32 cellular contexts compared by ENCODE assay signal in the genomic region with DNA sequence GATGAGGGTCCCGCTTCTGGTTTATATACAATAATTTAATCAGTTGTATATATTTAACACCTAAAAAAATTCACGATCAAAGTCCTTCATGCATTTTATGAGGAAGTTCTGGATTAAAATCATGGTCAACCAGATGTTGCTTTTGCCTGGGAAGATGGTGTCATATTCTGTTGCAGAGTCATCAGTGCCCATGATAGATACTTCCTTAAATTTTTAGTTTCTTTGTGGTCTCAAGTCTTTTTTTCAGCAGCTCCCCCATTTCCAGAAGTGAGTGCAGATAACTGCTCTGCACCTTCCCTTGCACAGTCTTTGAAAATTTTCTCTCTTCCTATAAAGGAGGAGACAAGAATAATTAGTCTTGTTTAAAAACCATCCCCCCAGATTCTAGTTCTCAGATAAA. TPM values are rescaled to one million over a fixed set of nuclear protein-coding genes. Genes with fewer than 3 reads are reported as not detected.
DNase-seq lines count a peak whose midpoint lies in the region; ATAC-seq and TF ChIP-seq lines count a peak whose summit lies in the region.
"Had no signal": no experiment of that assay in that cellular context is flagged by ENCODE, and none has a peak within 500 bp of the region (broad histone marks: within the 10 kb centered on the region; RNA-seq: fewer than 3 reads in every experiment).

No MANE protein-coding gene starts in this region.

- POLR2A ChIA-PET in T-cell (lab: Charles Lee): interaction anchor here in 1 of 2 donors (0.7 kb wide), 1 partner anchor 21 kb away, joined by 3 read pairs; no protein-coding TSS in a partner anchor

- peaks cover 58% of the 10 kb centered on the region for H3K36me3 Mint-ChIP-seq in stimulated activated naive CD8-positive, alpha-beta T cell treated with anti-CD3 and anti-CD28 coated beads, Interleukin-15, Interleukin-2, amounts not matched to agents 100 ng/mL and 50 ng/mL, for 24 hours (ENCODE audit: low read depth)
- peaks cover 36% of the 10 kb centered on the region for H3K36me3 Mint-ChIP-seq in T-cell

- H3K27me3 ChIP-seq in hepatocyte: no peaks in the 10 kb centered on the region
- H3K27me3 ChIP-seq: breast epithelium, heart right ventricle, right lobe of liver, spleen, stomach, thyroid gland had no signal

- peaks cover 20% of the 10 kb centered on the region for H3K4me1 Mint-ChIP-seq in stimulated activated naive CD8-positive, alpha-beta T cell treated with anti-CD3 and anti-CD28 coated beads, Interleukin-15, Interleukin-2, amounts not matched to agents 100 ng/mL and 50 ng/mL, for 24 hours (ENCODE audit: low read depth)
- H3K4me1 Mint-ChIP-seq in T-cell: peaks cover 15 to 22% (median 19%) of the 10 kb centered on the region in 3 donors

- H3K4me1 ChIP-seq in hepatocyte (ENCODE audit: insufficient read depth): no peaks in the 10 kb centered on the region
- H3K4me1 ChIP-seq: breast epithelium, prostate gland, thyroid gland had no signal

- H3K4me3 Mint-ChIP-seq in stimulated activated naive CD8-positive, alpha-beta T cell treated with anti-CD3 and anti-CD28 coated beads, Interleukin-15, Interleukin-2, amounts not matched to agents 100 ng/mL and 50 ng/mL, for 24 hours: no peak overlapping the region
- H3K4me3 Mint-ChIP-seq in T-cell: no peak overlapping the region
- H3K4me3 Mint-ChIP-seq: activated CD8-positive, alpha-beta memory T cell treated with anti-CD3 and anti-CD28 coated beads, Interleukin-2, amount 10 ng/mL, durations not matched to agents 7 days and 5 days; activated T-cell treated with anti-CD3 and anti-CD28 coated beads, Interleukin-2, amount 50 U/mL, for 4 hours; naive thymus-derived CD4-positive, alpha-beta T cell; WTC11 had no signal

- no peak for TF ChIP-seq CTCF in hepatocyte (IDR thresholded peaks at IDR 0.05; ENCODE audit: poor library complexity)

- H3K9me2 ChIP-seq in hepatocyte (replicated peaks; ENCODE audit: insufficient read depth): no peaks in the 10 kb centered on the region

- CTCF ChIA-PET in T-cell (lab: Charles Lee): interaction anchor here in 1 of 2 donors (0.8 to 2.3 kb wide), 2 partner anchors 16 to 84 kb away, joined by 3 to 5 read pairs; partner anchors contain the start of genes ERP29 and TMEM116

- no peak overlapping the region for H3K27ac ChIP-seq in hepatocyte
- H3K27ac ChIP-seq: breast epithelium, heart right ventricle, lower lobe of right lung, prostate gland, right lobe of liver, spleen, stomach, thyroid gland had no signal

- H4K20me1 ChIP-seq in hepatocyte (ENCODE audit: insufficient read depth, poor library complexity, severe bottlenecking): no peaks in the 10 kb centered on the region

- DNase-seq in stimulated activated naive CD8-positive, alpha-beta T cell treated with anti-CD3 and anti-CD28 coated beads, Interleukin-15, Interleukin-2, amounts not matched to agents 100 U/mL and 50 U/mL, for 24 hours: no peak
- peak; percentile 90 for DNase-seq in MV-4-11 (lab: John Stamatoyannopoulos, UW)
- no peak for DNase-seq in T-cell
- DNase-seq in NCI-H226: no peak
- DNase-seq in Ammon's horn (ENCODE audit: low spot score): no peak
- DNase-seq in hepatocyte (ENCODE audit: low spot score): no peak
- DNase-seq: ACHN; activated CD4-positive, alpha-beta T cell treated with anti-CD3 and anti-CD28 coated beads, Interleukin-2, amount 50 U/mL, for 1 hour; activated CD8-positive, alpha-beta memory T cell treated with anti-CD3 and anti-CD28 coated beads, Interleukin-2, amount 10 ng/mL, durations not matched to agents 7 days and 5 days; activated T-cell treated with anti-CD3 and anti-CD28 coated beads, Interleukin-2, amount 50 U/mL, for 4 hours; anterior cingulate cortex; COR-L47; DMS53; foreskin melanocyte; heart right ventricle; lower lobe of right lung; naive thymus-derived CD4-positive, alpha-beta T cell; NCI-H1105 treated with DMSO at 0.1 percent for 48 hours; NCI-H187 treated with DMSO at 0.1 percent for 48 hours; NCI-H2171 treated with DMSO at 0.1 percent for 48 hours; NCI-H510A treated with DMSO at 0.1 percent for 48 hours; nucleus accumbens; right lobe of liver; spleen; stimulated activated CD4-positive, alpha-beta T cell treated with anti-CD3 and anti-CD28 coated beads, Interleukin-2, amount 100 ng/mL, for 24 hours; stomach; thyroid gland had no signal

- H3K27ac Mint-ChIP-seq in stimulated activated naive CD8-positive, alpha-beta T cell treated with anti-CD3 and anti-CD28 coated beads, Interleukin-15, Interleukin-2, amounts not matched to agents 100 ng/mL and 50 ng/mL, for 24 hours: peak overlapping the region; percentile 29
- peak overlapping the region; percentile 40 to 48 for H3K27ac Mint-ChIP-seq in T-cell
- H3K27ac Mint-ChIP-seq: activated CD8-positive, alpha-beta memory T cell treated with anti-CD3 and anti-CD28 coated beads, Interleukin-2, amount 10 ng/mL, durations not matched to agents 7 days and 5 days; WTC11 had no signal

- WGBS in hepatocyte (ENCODE audit: low lambda C conversion rate, missing lambda C conversion rate): 92% methylated on average over 2 of the region's 2 CpGs

- no peaks in the 10 kb centered on the region for H3K36me3 ChIP-seq in hepatocyte (replicated peaks; ENCODE audit: insufficient read depth, low read depth)
- H3K36me3 ChIP-seq: breast epithelium had no signal

- ATAC-seq in stimulated activated naive CD8-positive, alpha-beta T cell treated with anti-CD3 and anti-CD28 coated beads, Interleukin-15, Interleukin-2, amounts not matched to agents 100 U/mL and 50 U/mL, for 24 hours: no peak
- ATAC-seq in T-cell (replicated peaks in 1 of 4): no peak
- ATAC-seq: activated CD8-positive, alpha-beta memory T cell treated with anti-CD3 and anti-CD28 coated beads, Interleukin-2, amount 10 ng/mL, durations not matched to agents 7 days and 5 days; activated T-cell treated with anti-CD3 and anti-CD28 coated beads, Interleukin-2, amount 50 U/mL, for 4 hours; heart right ventricle; lower lobe of right lung; naive thymus-derived CD4-positive, alpha-beta T cell; right lobe of liver; Right ventricle myocardium inferior; WTC11 had no signal

- no peaks in the 10 kb centered on the region for H3K9me3 ChIP-seq in hepatocyte (ENCODE audit: low read depth)
- H3K9me3 ChIP-seq: breast epithelium, heart right ventricle, lower lobe of right lung, prostate gland, right lobe of liver, spleen, stomach, thyroid gland had no signal

- H3K27me3 Mint-ChIP-seq in stimulated activated naive CD8-positive, alpha-beta T cell treated with anti-CD3 and anti-CD28 coated beads, Interleukin-15, Interleukin-2, amounts not matched to agents 100 ng/mL and 50 ng/mL, for 24 hours: no peaks in the 10 kb centered on the region
- no peaks in the 10 kb centered on the region for H3K27me3 Mint-ChIP-seq in T-cell
- H3K27me3 Mint-ChIP-seq: activated CD8-positive, alpha-beta memory T cell treated with anti-CD3 and anti-CD28 coated beads, Interleukin-2, amount 10 ng/mL, durations not matched to agents 7 days and 5 days; naive thymus-derived CD4-positive, alpha-beta T cell had no signal

- no peak overlapping the region for H3K4me2 ChIP-seq in hepatocyte

- H3K4me3 ChIP-seq in hepatocyte: no peak overlapping the region
- H3K4me3 ChIP-seq: breast epithelium, heart right ventricle, lower lobe of right lung, prostate gland, right lobe of liver, spleen, stomach, thyroid gland had no signal

- no peak overlapping the region for H2AFZ ChIP-seq in hepatocyte

- no peaks in the 10 kb centered on the region for H3K9me3 Mint-ChIP-seq in stimulated activated naive CD8-positive, alpha-beta T cell treated with anti-CD3 and anti-CD28 coated beads, Interleukin-15, Interleukin-2, amounts not matched to agents 100 ng/mL and 50 ng/mL, for 24 hours
- no peaks in the 10 kb centered on the region for H3K9me3 Mint-ChIP-seq in T-cell
- H3K9me3 Mint-ChIP-seq: activated T-cell treated with anti-CD3 and anti-CD28 coated beads, Interleukin-2, amount 50 U/mL, for 4 hours; naive thymus-derived CD4-positive, alpha-beta T cell; WTC11 had no signal

- no peaks in the 10 kb centered on the region for H3K79me2 ChIP-seq in hepatocyte

RNA-seq across cellular contexts. Expression of gene ERP29, which starts 16.1 kb away (rescaled TPM):
- 100 to 1,000 TPM; 114 to 175 (median 158) TPM for total RNA-seq in T-cell
- total RNA-seq in hepatocyte: 178 and 194 TPM in 2 replicates
- 228 and 253 TPM in 2 replicates for polyA plus RNA-seq in hepatocyte

RNA-seq across cellular contexts. Expression of gene TMEM116, which starts 16.4 kb away (rescaled TPM):
- total RNA-seq in T-cell: 10 to 100 TPM; 16.0 to 27.2 (median 25.8) TPM
- total RNA-seq in hepatocyte: 13.1 and 29.3 TPM in 2 replicates
- polyA plus RNA-seq in hepatocyte: 10.8 and 11.2 TPM in 2 replicates
